ENCODE assay signal across 1 cellular context in the genomic region with DNA sequence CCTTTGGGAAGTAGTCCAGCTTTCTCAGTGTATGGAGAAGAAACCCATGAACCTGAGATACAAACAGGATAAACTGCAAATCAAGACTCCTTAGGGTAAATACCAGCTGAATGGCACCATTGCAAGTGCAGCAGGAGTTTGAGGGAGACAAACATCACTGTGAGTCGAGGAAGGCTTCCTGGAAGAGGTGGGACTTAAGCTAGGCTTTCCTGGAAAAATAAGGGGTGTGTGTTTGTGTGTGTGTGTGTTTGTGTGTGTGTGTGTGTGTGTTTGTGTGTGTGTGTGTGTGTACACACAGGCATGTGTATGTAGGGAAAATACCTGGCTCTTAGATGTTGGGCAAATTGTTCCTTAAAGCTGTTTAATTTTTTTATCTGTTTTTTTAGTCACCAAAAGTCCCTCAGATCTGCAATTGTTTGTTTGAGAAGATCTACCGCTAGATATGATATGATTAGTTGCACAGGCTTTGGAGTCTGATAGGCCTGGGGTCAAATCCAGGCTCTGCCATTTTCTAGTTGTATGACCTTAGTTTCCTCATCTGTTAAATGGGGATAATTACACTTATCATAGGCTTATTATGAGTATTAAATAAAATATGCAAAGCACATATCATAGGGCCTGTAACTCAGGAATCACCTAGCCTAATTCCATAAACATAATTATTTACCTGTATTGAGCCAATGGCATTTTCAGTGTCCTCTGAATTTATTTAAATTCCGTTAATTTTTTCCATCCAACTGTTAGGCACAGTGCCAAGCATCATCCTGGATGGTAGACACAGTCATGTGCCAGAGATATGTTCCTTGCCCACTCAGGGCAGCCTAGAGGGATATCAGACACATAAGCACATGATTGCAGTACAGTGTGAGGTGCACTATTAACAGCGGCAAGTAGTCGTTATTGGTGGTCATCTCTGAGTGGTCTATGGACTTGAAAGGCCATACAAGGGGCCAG.
A peak's percentile ranks its signal among the peaks of the same experiment; 100 is the strongest.
TF ChIP-seq lines count a peak whose summit lies in the region.

No MANE protein-coding gene starts in this region.

TF ChIP-seq in HEK293, 187 proteins besides CTCF, POLR2A, EP300 and RAD21 (continued from another document):
- TF ChIP-seq, protein P1, sequence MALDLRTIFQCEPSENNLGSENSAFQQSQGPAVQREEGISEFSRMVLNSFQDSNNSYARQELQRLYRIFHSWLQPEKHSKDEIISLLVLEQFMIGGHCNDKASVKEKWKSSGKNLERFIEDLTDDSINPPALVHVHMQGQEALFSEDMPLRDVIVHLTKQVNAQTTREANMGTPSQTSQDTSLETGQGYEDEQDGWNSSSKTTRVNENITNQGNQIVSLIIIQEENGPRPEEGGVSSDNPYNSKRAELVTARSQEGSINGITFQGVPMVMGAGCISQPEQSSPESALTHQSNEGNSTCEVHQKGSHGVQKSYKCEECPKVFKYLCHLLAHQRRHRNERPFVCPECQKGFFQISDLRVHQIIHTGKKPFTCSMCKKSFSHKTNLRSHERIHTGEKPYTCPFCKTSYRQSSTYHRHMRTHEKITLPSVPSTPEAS (tag by site-specific recombination; IDR thresholded peaks at IDR 0.05), result peak; percentile 36; the same call in 1 of the 2 replicates
- TF ChIP-seq ZNF155 (tag by site-specific recombination; IDR thresholded peaks at IDR 0.05), result no peak
- no peak for TF ChIP-seq TRIM28 (IDR thresholded peaks at IDR 0.05; ENCODE audit: borderline replicate concordance, low read length)
- TF ChIP-seq, protein P2, sequence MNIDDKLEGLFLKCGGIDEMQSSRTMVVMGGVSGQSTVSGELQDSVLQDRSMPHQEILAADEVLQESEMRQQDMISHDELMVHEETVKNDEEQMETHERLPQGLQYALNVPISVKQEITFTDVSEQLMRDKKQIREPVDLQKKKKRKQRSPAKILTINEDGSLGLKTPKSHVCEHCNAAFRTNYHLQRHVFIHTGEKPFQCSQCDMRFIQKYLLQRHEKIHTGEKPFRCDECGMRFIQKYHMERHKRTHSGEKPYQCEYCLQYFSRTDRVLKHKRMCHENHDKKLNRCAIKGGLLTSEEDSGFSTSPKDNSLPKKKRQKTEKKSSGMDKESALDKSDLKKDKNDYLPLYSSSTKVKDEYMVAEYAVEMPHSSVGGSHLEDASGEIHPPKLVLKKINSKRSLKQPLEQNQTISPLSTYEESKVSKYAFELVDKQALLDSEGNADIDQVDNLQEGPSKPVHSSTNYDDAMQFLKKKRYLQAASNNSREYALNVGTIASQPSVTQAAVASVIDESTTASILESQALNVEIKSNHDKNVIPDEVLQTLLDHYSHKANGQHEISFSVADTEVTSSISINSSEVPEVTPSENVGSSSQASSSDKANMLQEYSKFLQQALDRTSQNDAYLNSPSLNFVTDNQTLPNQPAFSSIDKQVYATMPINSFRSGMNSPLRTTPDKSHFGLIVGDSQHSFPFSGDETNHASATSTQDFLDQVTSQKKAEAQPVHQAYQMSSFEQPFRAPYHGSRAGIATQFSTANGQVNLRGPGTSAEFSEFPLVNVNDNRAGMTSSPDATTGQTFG (tag by site-specific recombination; IDR thresholded peaks at IDR 0.05; ENCODE audit: borderline replicate concordance), result no peak
- TF ChIP-seq ZNF335 (tag by site-specific recombination; conservative IDR thresholded peaks at IDR 0.05), result no peak
- no peak for TF ChIP-seq ZNF707 (tag by site-specific recombination; IDR thresholded peaks at IDR 0.05)
- no peak for TF ChIP-seq TCF7L2 (IDR thresholded peaks at IDR 0.05; ENCODE audit: borderline replicate concordance, low read depth, low read length)
- no peak for TF ChIP-seq ZFHX2 (tag by site-specific recombination; conservative IDR thresholded peaks at IDR 0.05)
